8 cellular contexts compared by ENCODE assay signal in genomic region chr1:225877570-225877969, GRCh38. TPM values are rescaled to one million over a fixed set of nuclear protein-coding genes. Genes with fewer than 3 reads are reported as not detected.
A peak's percentile ranks its signal among the peaks of the same experiment; 100 is the strongest.
DNase-seq lines count a peak whose midpoint lies in the region; ATAC-seq and TF ChIP-seq lines count a peak whose summit lies in the region.

No MANE protein-coding gene starts in this region.

- DNase-seq in CD14-positive monocyte (ENCODE audit: low spot score) (no peak), H7 (peak; percentile 82), mucosa of gallbladder (ENCODE audit: low spot score) (peak; percentile 72), LoVo (ENCODE audit: low spot score) (no peak), GOT3 (lab: John Stamatoyannopoulos, UW) (no peak), NCI-H1436 treated with DMSO at 0.1 percent for 48 hours (lab: John Stamatoyannopoulos, UW) (no peak)
- DNase-seq in effector memory CD8-positive, alpha-beta T cell, result no peak

- peak; percentile 60 for ATAC-seq in SK-N-SH treated with all-trans-retinoic acid at 6 μM for 48 hours
- no peak for ATAC-seq in effector memory CD8-positive, alpha-beta T cell (replicated peaks)

- TF ChIP-seq CTCF in CD14-positive monocyte (IDR thresholded peaks at IDR 0.05), result peak; percentile 47

- no peaks in the 10 kb centered on the region for H3K27me3 ChIP-seq in H7 (ENCODE audit: control insufficient read depth, insufficient read depth, low read length)

- H3K27me3 Mint-ChIP-seq in CD14-positive monocyte (ENCODE audit: low read depth in 3 of 3), result peaks cover 0 to 4% (median 0%) of the 10 kb centered on the region in 3 donors
- H3K27me3 Mint-ChIP-seq in effector memory CD8-positive, alpha-beta T cell, result no peaks in the 10 kb centered on the region

- peaks cover 38% of the 10 kb centered on the region for H3K4me1 Mint-ChIP-seq in CD14-positive monocyte
- peaks cover 58 to 64% of the 10 kb centered on the region in 2 donors for H3K4me1 Mint-ChIP-seq in effector memory CD8-positive, alpha-beta T cell (ENCODE audit: low read depth in 2 of 2)

- H3K4me3 Mint-ChIP-seq in CD14-positive monocyte, result no peak overlapping the region
- peak overlapping the region; percentile 51 to 91 for H3K4me3 Mint-ChIP-seq in effector memory CD8-positive, alpha-beta T cell

- H3K27ac Mint-ChIP-seq in CD14-positive monocyte, result peak overlapping the region in 3 of 7 donors; percentile 12 to 75 (median 56)
- H3K27ac Mint-ChIP-seq in effector memory CD8-positive, alpha-beta T cell, result peak overlapping the region; percentile 49 to 67

- intact Hi-C loops in CD14-positive monocyte (cut with micrococcal nuclease), result no loop called here

- H3K9me3 Mint-ChIP-seq in CD14-positive monocyte, result peaks cover 0 to 3% (median 0%) of the 10 kb centered on the region in 7 donors
- no peaks in the 10 kb centered on the region for H3K9me3 Mint-ChIP-seq in effector memory CD8-positive, alpha-beta T cell

- H3K4me3 ChIP-seq in H7 (ENCODE audit: insufficient read depth, low read depth, low read length), result no peak overlapping the region

- peaks cover 48 to 69% of the 10 kb centered on the region in 2 donors for H3K36me3 Mint-ChIP-seq in CD14-positive monocyte
- H3K36me3 Mint-ChIP-seq in effector memory CD8-positive, alpha-beta T cell (ENCODE audit: insufficient read depth), result peaks cover 47% of the 10 kb centered on the region

- peaks cover 52% of the 10 kb centered on the region for H3K36me3 ChIP-seq in H7 (replicated peaks; ENCODE audit: control insufficient read depth, insufficient read depth, low read length)

TF ChIP-seq in SK-N-SH treated with all-trans-retinoic acid at 6 μM for 48 hours, 23 proteins besides CTCF, POLR2A, EP300 and RAD21:
- TF ChIP-seq ESRRG (CRISPR knock-in tag; IDR thresholded peaks at IDR 0.05) (no peak), ZNF565 (CRISPR knock-in tag; conservative IDR thresholded peaks at IDR 0.05; ENCODE audit: low read depth) (no peak), POU6F1 (CRISPR knock-in tag; IDR thresholded peaks at IDR 0.05; ENCODE audit: borderline replicate concordance, low read depth) (no peak), TOX (CRISPR knock-in tag; IDR thresholded peaks at IDR 0.05; ENCODE audit: borderline replicate concordance) (no peak), ZFP30 (CRISPR knock-in tag; IDR thresholded peaks at IDR 0.05) (no peak), CSRNP3 (CRISPR knock-in tag; IDR thresholded peaks at IDR 0.05) (no peak), RARB (CRISPR knock-in tag; IDR thresholded peaks at IDR 0.05) (no peak), PATZ1 (CRISPR knock-in tag; IDR thresholded peaks at IDR 0.05; ENCODE audit: borderline replicate concordance) (no peak), ISL1 (CRISPR knock-in tag; IDR thresholded peaks at IDR 0.05) (no peak), ZC3H10 (CRISPR knock-in tag; IDR thresholded peaks at IDR 0.05) (no peak), OSR1 (CRISPR knock-in tag; IDR thresholded peaks at IDR 0.05) (no peak), CREB5 (CRISPR knock-in tag; IDR thresholded peaks at IDR 0.05; ENCODE audit: low read depth) (no peak), TSHZ2 (CRISPR knock-in tag; IDR thresholded peaks at IDR 0.05) (no peak), ZFP3 (CRISPR knock-in tag; IDR thresholded peaks at IDR 0.05) (no peak), PPARA (CRISPR knock-in tag; IDR thresholded peaks at IDR 0.05; ENCODE audit: borderline replicate concordance) (no peak), ZNF70 (CRISPR knock-in tag; IDR thresholded peaks at IDR 0.05) (no peak), TCF4 (CRISPR knock-in tag; IDR thresholded peaks at IDR 0.05; ENCODE audit: borderline replicate concordance) (no peak), GLIS3 (CRISPR knock-in tag; IDR thresholded peaks at IDR 0.05) (no peak)

RNA-seq across cellular contexts. Expression of gene TMEM63A, which starts 4.6 kb away (rescaled TPM):
- 1 to 10 TPM; 3.0 to 5.8 TPM for polyA plus RNA-seq in CD14-positive monocyte
- total RNA-seq in H7 (2014; rRNA removed; shearing (Covaris generic)), result 101 and 154 TPM in 2 replicates
- 153 TPM for total RNA-seq in mucosa of gallbladder

RNA-seq across cellular contexts. Expression of gene LEFTY1, which starts 11.4 kb away (rescaled TPM):
- polyA plus RNA-seq in CD14-positive monocyte, result not detected
- total RNA-seq in H7 (2014; rRNA removed; shearing (Covaris generic)), result 2,746 and 3,860 TPM in 2 replicates
- total RNA-seq in mucosa of gallbladder, result 1.5 TPM

RNA-seq across cellular contexts. Expression of gene PYCR2, which starts 46.5 kb away (rescaled TPM):
- 10 to 100 TPM; 21.4 to 26.6 TPM for polyA plus RNA-seq in CD14-positive monocyte
- 308 and 356 TPM in 2 replicates for total RNA-seq in H7 (2014; rRNA removed; shearing (Covaris generic))
- 71.8 TPM for total RNA-seq in mucosa of gallbladder

Comparison
In these comparisons a context has a peak if more than half of its experiments do, and no peak if none do; other contexts are left out.
1. DNase-seq: peak in H7 (single experiment) and mucosa of gallbladder (single experiment); none in CD14-positive monocyte (single experiment), effector memory CD8-positive, alpha-beta T cell (0 of 3), LoVo (single experiment), GOT3 (single experiment) and NCI-H1436 treated with DMSO at 0.1 percent for 48 hours (single experiment).
2. H3K4me3 Mint-ChIP-seq: peak in effector memory CD8-positive, alpha-beta T cell (2 of 2); none in CD14-positive monocyte (0 of 2).
3. RNA of gene LEFTY1, which starts 11.4 kb away (total RNA-seq): 2,746 to 3,860 TPM in H7; 1.5 TPM in mucosa of gallbladder (single experiment); every median in the first group is over 1,000 times any median in the second.